Comparison of ENCODE assay signal across 8 cellular contexts in genomic region chr1:156748670-156749428, GRCh38. TPM values are rescaled to one million over a fixed set of nuclear protein-coding genes. Genes with fewer than 3 reads are reported as not detected.
DNase-seq lines count a peak whose midpoint lies in the region; ATAC-seq and TF ChIP-seq lines count a peak whose summit lies in the region.

No MANE protein-coding gene starts in this region.

- no peak for ATAC-seq in GM21360 (IDR thresholded peaks at IDR 0.05; ENCODE audit: unreplicated experiment)

- TF ChIP-seq CTCF in dorsolateral prefrontal cortex (IDR thresholded peaks at IDR 0.05 in 54 of 56, conservative IDR thresholded peaks at IDR 0.05 in 2 of 56; ENCODE audit: low read depth in 1 of 56, partially characterized antibody in 56 of 56) (no peak), vagina (IDR thresholded peaks at IDR 0.05) (no peak)

- no peaks in the 10 kb centered on the region for H3K9me3 ChIP-seq in vagina

- intact Hi-C loops in dorsolateral prefrontal cortex (cut with DNase I) (no loop called here), vagina (cut with DNase I) (no loop called here)

- peak overlapping the region; percentile 81 to 100 (median 98) for H3K27ac ChIP-seq in dorsolateral prefrontal cortex
- H3K27ac ChIP-seq in vagina, result peak overlapping the region; percentile 99

- no peak for TF ChIP-seq POLR2A in vagina (IDR thresholded peaks at IDR 0.05)

- H3K4me1 ChIP-seq in vagina, result peaks cover 72% of the 10 kb centered on the region

- H3K4me3 ChIP-seq in dorsolateral prefrontal cortex, result peak overlapping the region in 58 of 59 donors; percentile 2 to 99 (median 95)
- H3K4me3 ChIP-seq in vagina, result peak overlapping the region; percentile 96 to 97

- H3K27me3 ChIP-seq in dorsolateral prefrontal cortex (no peaks in the 10 kb centered on the region), vagina (no peaks in the 10 kb centered on the region)

- in situ Hi-C loops in G401 (cut with HindIII; ENCODE audit: low sequenced_read_pairs), result no loop called here

- DNase-seq in activated CD4-positive, alpha-beta T cell treated with anti-CD3 and anti-CD28 coated beads, Interleukin-2, amount 50 U/mL, for 48 hours, result peak; percentile 34 to 46
- no peak for DNase-seq in activated CD4-positive, alpha-beta T cell treated with anti-CD3 and anti-CD28 coated beads for 1 hour
- DNase-seq in RPMI8226 (peak; percentile 75), dorsolateral prefrontal cortex (peak in 3 of 10 donors; percentile 29 to 51 (median 31)), midbrain (lab: John Stamatoyannopoulos, UW) (peak; percentile 32), vagina (ENCODE audit: extremely low spot score in 2 of 2) (peak; percentile 89 to 94), G401 (ENCODE audit: low spot score) (no peak)

- peaks cover 0 to 12% of the 10 kb centered on the region in 2 donors for H3K36me3 ChIP-seq in vagina

RNA-seq across cellular contexts. Expression of gene HDGF, which starts 2.6 kb away (rescaled TPM):
- total RNA-seq in dorsolateral prefrontal cortex, result 100 to 1,000 TPM in 98 of 120 experiments, 10 to 100 TPM in 22; 83.7 to 170 (median 109) TPM
- total RNA-seq in vagina, result 154 TPM
- total RNA-seq in G401 (2014; rRNA removed; shearing (Covaris generic)), result 481 and 510 TPM in 2 replicates

RNA-seq across cellular contexts. Expression of gene MRPL24, which starts 8.0 kb away (rescaled TPM):
- total RNA-seq in dorsolateral prefrontal cortex (10 to 100 TPM; 38.0 to 78.2 (median 53.2) TPM), vagina (40.0 TPM)
- total RNA-seq in G401 (2014; rRNA removed; shearing (Covaris generic)), result 34.2 and 88.7 TPM in 2 replicates

RNA-seq across cellular contexts. Expression of gene PRCC, which starts 18.5 kb away (rescaled TPM):
- total RNA-seq in dorsolateral prefrontal cortex (10 to 100 TPM; 46.7 to 90.4 (median 66.7) TPM), vagina (30.4 TPM)
- total RNA-seq in G401 (2014; rRNA removed; shearing (Covaris generic)), result 45.4 and 51.1 TPM in 2 replicates

RNA-seq across cellular contexts. Expression of gene ISG20L2, which starts 20.3 kb away (rescaled TPM):
- total RNA-seq in dorsolateral prefrontal cortex (10 to 100 TPM; 16.3 to 48.9 (median 30.2) TPM), vagina (12.8 TPM)
- 29.8 and 31.9 TPM in 2 replicates for total RNA-seq in G401 (2014; rRNA removed; shearing (Covaris generic))

RNA-seq across cellular contexts. Expression of gene METTL25B, which starts 20.6 kb away (rescaled TPM):
- total RNA-seq in dorsolateral prefrontal cortex (10 to 100 TPM; 18.8 to 53.1 (median 32.3) TPM), vagina (17.7 TPM)
- 24.6 and 54.8 TPM in 2 replicates for total RNA-seq in G401 (2014; rRNA removed; shearing (Covaris generic))

Comparison
In these comparisons a context has a peak if more than half of its experiments do, and no peak if none do; other contexts are left out.
1. DNase-seq: peak in activated CD4-positive, alpha-beta T cell treated with anti-CD3 and anti-CD28 coated beads, Interleukin-2, amount 50 U/mL, for 48 hours (2 of 2), RPMI8226 (single experiment), midbrain (single experiment) and vagina (2 of 2); none in activated CD4-positive, alpha-beta T cell treated with anti-CD3 and anti-CD28 coated beads for 1 hour (single experiment) and G401 (single experiment).